Comparison of ENCODE assay signal across 1 cellular context in the genomic region with DNA sequence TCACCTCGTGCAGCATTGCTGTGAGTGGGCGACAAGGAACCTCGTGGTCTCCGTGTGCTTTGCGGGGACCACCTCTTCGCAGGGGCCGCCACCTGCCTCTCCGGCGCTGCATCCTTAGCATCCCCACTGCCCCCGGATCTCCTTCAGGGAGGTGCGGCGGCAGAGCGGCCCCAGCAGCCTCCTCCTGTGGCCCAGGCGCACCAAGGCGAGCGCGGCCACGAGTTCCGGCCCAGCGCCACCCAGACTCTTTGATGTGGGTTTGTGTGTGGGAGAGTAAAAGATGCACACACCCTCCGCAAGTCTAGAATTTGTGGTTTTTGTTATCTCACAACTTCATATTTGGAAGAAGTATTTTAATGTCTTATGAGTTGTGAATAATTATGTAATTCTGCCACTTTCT.
TF ChIP-seq lines count a peak whose summit lies in the region.

No MANE protein-coding gene starts in this region.

TF ChIP-seq in SK-N-SH treated with all-trans-retinoic acid at 6 μM for 48 hours, 23 proteins besides CTCF, POLR2A, EP300 and RAD21 (continued from another document):
- no peak for TF ChIP-seq SNAI2 (CRISPR knock-in tag; IDR thresholded peaks at IDR 0.05)
